In genomic region chr2:235495373-235496238, GRCh38 we compare ENCODE assay signal across 2 cellular contexts.
TF ChIP-seq lines count a peak whose summit lies in the region.

No MANE protein-coding gene starts in this region.

TF ChIP-seq in A549, 52 proteins besides CTCF, POLR2A, EP300 and RAD21 (continued from another document):
- TF ChIP-seq JUN (IDR thresholded peaks at IDR 0.05) = no peak
- TF ChIP-seq, protein P1, sequence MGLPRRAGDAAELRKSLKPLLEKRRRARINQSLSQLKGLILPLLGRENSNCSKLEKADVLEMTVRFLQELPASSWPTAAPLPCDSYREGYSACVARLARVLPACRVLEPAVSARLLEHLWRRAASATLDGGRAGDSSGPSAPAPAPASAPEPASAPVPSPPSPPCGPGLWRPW (IDR thresholded peaks at IDR 0.05) = no peak
- no peak for TF ChIP-seq RNF2 (IDR thresholded peaks at IDR 0.05; ENCODE audit: borderline replicate concordance, low read depth)
- no peak for TF ChIP-seq KDM1A (IDR thresholded peaks at IDR 0.05; ENCODE audit: low read depth)
- no peak for TF ChIP-seq ZC3H11A (IDR thresholded peaks at IDR 0.05)
- TF ChIP-seq ZFP36 (IDR thresholded peaks at IDR 0.05; ENCODE audit: borderline replicate concordance, partially characterized antibody) = no peak
- TF ChIP-seq FOXS1 (CRISPR knock-in tag; IDR thresholded peaks at IDR 0.05) = no peak
- TF ChIP-seq MAFK (IDR thresholded peaks at IDR 0.05; ENCODE audit: partially characterized antibody) = no peak
- no peak for TF ChIP-seq RARB (CRISPR knock-in tag; IDR thresholded peaks at IDR 0.05)
- TF ChIP-seq ATOH8 (CRISPR knock-in tag; IDR thresholded peaks at IDR 0.05; ENCODE audit: low read depth) = no peak
- TF ChIP-seq EHMT2 (IDR thresholded peaks at IDR 0.05; ENCODE audit: low read depth) = no peak
- TF ChIP-seq REST (IDR thresholded peaks at IDR 0.05) = no peak
- TF ChIP-seq ESRRA (IDR thresholded peaks at IDR 0.05; ENCODE audit: borderline replicate concordance, low read length) = no peak

TF ChIP-seq in HepG2, 621 proteins besides CTCF, POLR2A, EP300 and RAD21 (continued from another document and continues in another):
- TF ChIP-seq ZNF329 (CRISPR knock-in tag; IDR thresholded peaks at IDR 0.05; ENCODE audit: low read depth) = 0 out of 2 replicates have a peak, but pooled peaks have one; percentile 15
- TF ChIP-seq ZNF841 (CRISPR knock-in tag; IDR thresholded peaks at IDR 0.05; ENCODE audit: borderline replicate concordance) = no peak
- 0 out of 2 replicates have a peak, but pooled peaks have one; percentile 6 for TF ChIP-seq ZNF704 (CRISPR knock-in tag; IDR thresholded peaks at IDR 0.05; ENCODE audit: borderline replicate concordance)
- TF ChIP-seq SALL1 (CRISPR knock-in tag; IDR thresholded peaks at IDR 0.05) = 0 out of 2 replicates have a peak, but pooled peaks have one; percentile 4
- TF ChIP-seq, protein P2, sequence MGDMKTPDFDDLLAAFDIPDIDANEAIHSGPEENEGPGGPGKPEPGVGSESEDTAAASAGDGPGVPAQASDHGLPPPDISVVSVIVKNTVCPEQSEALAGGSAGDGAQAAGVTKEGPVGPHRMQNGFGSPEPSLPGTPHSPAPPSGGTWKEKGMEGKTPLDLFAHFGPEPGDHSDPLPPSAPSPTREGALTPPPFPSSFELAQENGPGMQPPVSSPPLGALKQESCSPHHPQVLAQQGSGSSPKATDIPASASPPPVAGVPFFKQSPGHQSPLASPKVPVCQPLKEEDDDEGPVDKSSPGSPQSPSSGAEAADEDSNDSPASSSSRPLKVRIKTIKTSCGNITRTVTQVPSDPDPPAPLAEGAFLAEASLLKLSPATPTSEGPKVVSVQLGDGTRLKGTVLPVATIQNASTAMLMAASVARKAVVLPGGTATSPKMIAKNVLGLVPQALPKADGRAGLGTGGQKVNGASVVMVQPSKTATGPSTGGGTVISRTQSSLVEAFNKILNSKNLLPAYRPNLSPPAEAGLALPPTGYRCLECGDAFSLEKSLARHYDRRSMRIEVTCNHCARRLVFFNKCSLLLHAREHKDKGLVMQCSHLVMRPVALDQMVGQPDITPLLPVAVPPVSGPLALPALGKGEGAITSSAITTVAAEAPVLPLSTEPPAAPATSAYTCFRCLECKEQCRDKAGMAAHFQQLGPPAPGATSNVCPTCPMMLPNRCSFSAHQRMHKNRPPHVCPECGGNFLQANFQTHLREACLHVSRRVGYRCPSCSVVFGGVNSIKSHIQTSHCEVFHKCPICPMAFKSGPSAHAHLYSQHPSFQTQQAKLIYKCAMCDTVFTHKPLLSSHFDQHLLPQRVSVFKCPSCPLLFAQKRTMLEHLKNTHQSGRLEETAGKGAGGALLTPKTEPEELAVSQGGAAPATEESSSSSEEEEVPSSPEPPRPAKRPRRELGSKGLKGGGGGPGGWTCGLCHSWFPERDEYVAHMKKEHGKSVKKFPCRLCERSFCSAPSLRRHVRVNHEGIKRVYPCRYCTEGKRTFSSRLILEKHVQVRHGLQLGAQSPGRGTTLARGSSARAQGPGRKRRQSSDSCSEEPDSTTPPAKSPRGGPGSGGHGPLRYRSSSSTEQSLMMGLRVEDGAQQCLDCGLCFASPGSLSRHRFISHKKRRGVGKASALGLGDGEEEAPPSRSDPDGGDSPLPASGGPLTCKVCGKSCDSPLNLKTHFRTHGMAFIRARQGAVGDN (CRISPR knock-in tag; IDR thresholded peaks at IDR 0.05) = peak; percentile 69
- 0 out of 2 replicates have a peak, but pooled peaks have one; percentile 45 for TF ChIP-seq CENPBD1 (CRISPR knock-in tag; IDR thresholded peaks at IDR 0.05; ENCODE audit: borderline replicate concordance, low read depth)
- peak; percentile 10; the same call in 1 of the 2 replicates for TF ChIP-seq ZBTB38 (CRISPR knock-in tag; IDR thresholded peaks at IDR 0.05)
- TF ChIP-seq, protein P3, sequence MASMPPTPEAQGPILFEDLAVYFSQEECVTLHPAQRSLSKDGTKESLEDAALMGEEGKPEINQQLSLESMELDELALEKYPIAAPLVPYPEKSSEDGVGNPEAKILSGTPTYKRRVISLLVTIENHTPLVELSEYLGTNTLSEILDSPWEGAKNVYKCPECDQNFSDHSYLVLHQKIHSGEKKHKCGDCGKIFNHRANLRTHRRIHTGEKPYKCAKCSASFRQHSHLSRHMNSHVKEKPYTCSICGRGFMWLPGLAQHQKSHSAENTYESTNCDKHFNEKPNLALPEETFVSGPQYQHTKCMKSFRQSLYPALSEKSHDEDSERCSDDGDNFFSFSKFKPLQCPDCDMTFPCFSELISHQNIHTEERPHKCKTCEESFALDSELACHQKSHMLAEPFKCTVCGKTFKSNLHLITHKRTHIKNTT (CRISPR knock-in tag; IDR thresholded peaks at IDR 0.05) = no peak
- TF ChIP-seq ZNF512 (CRISPR knock-in tag; IDR thresholded peaks at IDR 0.05) = peak; percentile 17; the same call in 1 of the 2 replicates
- TF ChIP-seq KDM5A (IDR thresholded peaks at IDR 0.05; ENCODE audit: borderline replicate concordance, low read length) = no peak
- TF ChIP-seq BRCA1 (CRISPR knock-in tag; IDR thresholded peaks at IDR 0.05) = no peak
- TF ChIP-seq NFRKB (IDR thresholded peaks at IDR 0.05) = no peak
- TF ChIP-seq DPF2 (CRISPR knock-in tag; IDR thresholded peaks at IDR 0.05; ENCODE audit: borderline replicate concordance, low read depth) = no peak
- TF ChIP-seq, protein P4, sequence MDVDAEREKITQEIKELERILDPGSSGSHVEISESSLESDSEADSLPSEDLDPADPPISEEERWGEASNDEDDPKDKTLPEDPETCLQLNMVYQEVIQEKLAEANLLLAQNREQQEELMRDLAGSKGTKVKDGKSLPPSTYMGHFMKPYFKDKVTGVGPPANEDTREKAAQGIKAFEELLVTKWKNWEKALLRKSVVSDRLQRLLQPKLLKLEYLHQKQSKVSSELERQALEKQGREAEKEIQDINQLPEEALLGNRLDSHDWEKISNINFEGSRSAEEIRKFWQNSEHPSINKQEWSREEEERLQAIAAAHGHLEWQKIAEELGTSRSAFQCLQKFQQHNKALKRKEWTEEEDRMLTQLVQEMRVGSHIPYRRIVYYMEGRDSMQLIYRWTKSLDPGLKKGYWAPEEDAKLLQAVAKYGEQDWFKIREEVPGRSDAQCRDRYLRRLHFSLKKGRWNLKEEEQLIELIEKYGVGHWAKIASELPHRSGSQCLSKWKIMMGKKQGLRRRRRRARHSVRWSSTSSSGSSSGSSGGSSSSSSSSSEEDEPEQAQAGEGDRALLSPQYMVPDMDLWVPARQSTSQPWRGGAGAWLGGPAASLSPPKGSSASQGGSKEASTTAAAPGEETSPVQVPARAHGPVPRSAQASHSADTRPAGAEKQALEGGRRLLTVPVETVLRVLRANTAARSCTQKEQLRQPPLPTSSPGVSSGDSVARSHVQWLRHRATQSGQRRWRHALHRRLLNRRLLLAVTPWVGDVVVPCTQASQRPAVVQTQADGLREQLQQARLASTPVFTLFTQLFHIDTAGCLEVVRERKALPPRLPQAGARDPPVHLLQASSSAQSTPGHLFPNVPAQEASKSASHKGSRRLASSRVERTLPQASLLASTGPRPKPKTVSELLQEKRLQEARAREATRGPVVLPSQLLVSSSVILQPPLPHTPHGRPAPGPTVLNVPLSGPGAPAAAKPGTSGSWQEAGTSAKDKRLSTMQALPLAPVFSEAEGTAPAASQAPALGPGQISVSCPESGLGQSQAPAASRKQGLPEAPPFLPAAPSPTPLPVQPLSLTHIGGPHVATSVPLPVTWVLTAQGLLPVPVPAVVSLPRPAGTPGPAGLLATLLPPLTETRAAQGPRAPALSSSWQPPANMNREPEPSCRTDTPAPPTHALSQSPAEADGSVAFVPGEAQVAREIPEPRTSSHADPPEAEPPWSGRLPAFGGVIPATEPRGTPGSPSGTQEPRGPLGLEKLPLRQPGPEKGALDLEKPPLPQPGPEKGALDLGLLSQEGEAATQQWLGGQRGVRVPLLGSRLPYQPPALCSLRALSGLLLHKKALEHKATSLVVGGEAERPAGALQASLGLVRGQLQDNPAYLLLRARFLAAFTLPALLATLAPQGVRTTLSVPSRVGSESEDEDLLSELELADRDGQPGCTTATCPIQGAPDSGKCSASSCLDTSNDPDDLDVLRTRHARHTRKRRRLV (CRISPR knock-in tag; IDR thresholded peaks at IDR 0.05) = 0 out of 2 replicates have a peak, but pooled peaks have one; percentile 31
- 0 out of 2 replicates have a peak, but pooled peaks have one; percentile 65 for TF ChIP-seq ZNF839 (CRISPR knock-in tag; IDR thresholded peaks at IDR 0.05; ENCODE audit: borderline replicate concordance)
- TF ChIP-seq, protein P5, sequence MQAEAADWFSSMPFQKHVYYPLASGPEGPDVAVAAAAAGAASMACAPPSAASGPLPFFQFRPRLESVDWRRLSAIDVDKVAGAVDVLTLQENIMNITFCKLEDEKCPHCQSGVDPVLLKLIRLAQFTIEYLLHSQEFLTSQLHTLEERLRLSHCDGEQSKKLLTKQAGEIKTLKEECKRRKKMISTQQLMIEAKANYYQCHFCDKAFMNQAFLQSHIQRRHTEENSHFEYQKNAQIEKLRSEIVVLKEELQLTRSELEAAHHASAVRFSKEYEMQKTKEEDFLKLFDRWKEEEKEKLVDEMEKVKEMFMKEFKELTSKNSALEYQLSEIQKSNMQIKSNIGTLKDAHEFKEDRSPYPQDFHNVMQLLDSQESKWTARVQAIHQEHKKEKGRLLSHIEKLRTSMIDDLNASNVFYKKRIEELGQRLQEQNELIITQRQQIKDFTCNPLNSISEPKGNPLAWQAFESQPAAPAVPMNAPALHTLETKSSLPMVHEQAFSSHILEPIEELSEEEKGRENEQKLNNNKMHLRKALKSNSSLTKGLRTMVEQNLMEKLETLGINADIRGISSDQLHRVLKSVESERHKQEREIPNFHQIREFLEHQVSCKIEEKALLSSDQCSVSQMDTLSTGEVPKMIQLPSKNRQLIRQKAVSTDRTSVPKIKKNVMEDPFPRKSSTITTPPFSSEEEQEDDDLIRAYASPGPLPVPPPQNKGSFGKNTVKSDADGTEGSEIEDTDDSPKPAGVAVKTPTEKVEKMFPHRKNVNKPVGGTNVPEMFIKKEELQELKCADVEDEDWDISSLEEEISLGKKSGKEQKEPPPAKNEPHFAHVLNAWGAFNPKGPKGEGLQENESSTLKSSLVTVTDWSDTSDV (CRISPR knock-in tag; IDR thresholded peaks at IDR 0.05) = peak; percentile 67; the same call in 1 of the 2 replicates
- TF ChIP-seq, protein P6, sequence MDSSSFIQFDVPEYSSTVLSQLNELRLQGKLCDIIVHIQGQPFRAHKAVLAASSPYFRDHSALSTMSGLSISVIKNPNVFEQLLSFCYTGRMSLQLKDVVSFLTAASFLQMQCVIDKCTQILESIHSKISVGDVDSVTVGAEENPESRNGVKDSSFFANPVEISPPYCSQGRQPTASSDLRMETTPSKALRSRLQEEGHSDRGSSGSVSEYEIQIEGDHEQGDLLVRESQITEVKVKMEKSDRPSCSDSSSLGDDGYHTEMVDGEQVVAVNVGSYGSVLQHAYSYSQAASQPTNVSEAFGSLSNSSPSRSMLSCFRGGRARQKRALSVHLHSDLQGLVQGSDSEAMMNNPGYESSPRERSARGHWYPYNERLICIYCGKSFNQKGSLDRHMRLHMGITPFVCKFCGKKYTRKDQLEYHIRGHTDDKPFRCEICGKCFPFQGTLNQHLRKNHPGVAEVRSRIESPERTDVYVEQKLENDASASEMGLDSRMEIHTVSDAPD (CRISPR knock-in tag; IDR thresholded peaks at IDR 0.05) = no peak
- no peak for TF ChIP-seq SPEN (CRISPR knock-in tag; IDR thresholded peaks at IDR 0.05; ENCODE audit: low read depth)
- TF ChIP-seq, protein P7, sequence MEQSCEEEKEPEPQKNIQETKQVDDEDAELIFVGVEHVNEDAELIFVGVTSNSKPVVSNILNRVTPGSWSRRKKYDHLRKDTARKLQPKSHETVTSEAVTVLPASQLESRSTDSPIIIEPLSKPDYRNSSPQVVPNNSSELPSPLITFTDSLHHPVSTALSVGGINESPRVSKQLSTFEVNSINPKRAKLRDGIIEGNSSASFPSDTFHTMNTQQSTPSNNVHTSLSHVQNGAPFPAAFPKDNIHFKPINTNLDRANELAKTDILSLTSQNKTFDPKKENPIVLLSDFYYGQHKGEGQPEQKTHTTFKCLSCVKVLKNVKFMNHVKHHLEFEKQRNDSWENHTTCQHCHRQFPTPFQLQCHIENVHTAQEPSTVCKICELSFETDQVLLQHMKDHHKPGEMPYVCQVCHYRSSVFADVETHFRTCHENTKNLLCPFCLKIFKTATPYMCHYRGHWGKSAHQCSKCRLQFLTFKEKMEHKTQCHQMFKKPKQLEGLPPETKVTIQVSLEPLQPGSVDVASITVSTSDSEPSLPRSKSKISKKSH (CRISPR knock-in tag; IDR thresholded peaks at IDR 0.05; ENCODE audit: borderline replicate concordance) = peak; percentile 69; the same call in 1 of the 2 replicates
- TF ChIP-seq GMEB1 (CRISPR knock-in tag; IDR thresholded peaks at IDR 0.05; ENCODE audit: borderline replicate concordance) = peak; percentile 41; the same call in 1 of the 2 replicates
- TF ChIP-seq ZBTB42 (CRISPR knock-in tag; IDR thresholded peaks at IDR 0.05) = 0 out of 2 replicates have a peak, but pooled peaks have one; percentile 22
- TF ChIP-seq NFKBIZ (CRISPR knock-in tag; IDR thresholded peaks at IDR 0.05) = no peak
- 0 out of 2 replicates have a peak, but pooled peaks have one; percentile 17 for TF ChIP-seq ZNF441 (CRISPR knock-in tag; IDR thresholded peaks at IDR 0.05; ENCODE audit: borderline replicate concordance)
